ENCODE assay signal across 1 cellular context in genomic region chr3:197552198-197552597, GRCh38.
TF ChIP-seq lines count a peak whose summit lies in the region.

No MANE protein-coding gene starts in this region.

TF ChIP-seq in K562, 482 proteins besides CTCF, POLR2A, EP300 and RAD21:
- TF ChIP-seq ZNF217 (CRISPR knock-in tag; IDR thresholded peaks at IDR 0.05) (no peak), ZSCAN32 (CRISPR knock-in tag; IDR thresholded peaks at IDR 0.05) (no peak), MIER1 (IDR thresholded peaks at IDR 0.05; ENCODE audit: low read depth) (no peak), GTF3C2 (IDR thresholded peaks at IDR 0.05; ENCODE audit: borderline replicate concordance, extremely low read depth, insufficient read length) (no peak), HMGXB4 (CRISPR knock-in tag; IDR thresholded peaks at IDR 0.05) (no peak), OTX1 (CRISPR knock-in tag; IDR thresholded peaks at IDR 0.05) (no peak), ZBTB9 (CRISPR knock-in tag; IDR thresholded peaks at IDR 0.05) (no peak), MEIS2 (IDR thresholded peaks at IDR 0.05; ENCODE audit: partially characterized antibody) (peak; percentile 60), PKNOX1 (IDR thresholded peaks at IDR 0.05) (peak; percentile 55; the same call in 1 of the 2 replicates)
